ENCODE assay signal across 11 cellular contexts in genomic region chr10:78777466-78778256, GRCh38.
A peak's percentile ranks its signal among the peaks of the same experiment; 100 is the strongest.
DNase-seq lines count a peak whose midpoint lies in the region; ATAC-seq and TF ChIP-seq lines count a peak whose summit lies in the region.
"Had no signal": no experiment of that assay in that cellular context is flagged by ENCODE, and none has a peak within 500 bp of the region (broad histone marks: within the 10 kb centered on the region; RNA-seq: fewer than 3 reads in every experiment).

No MANE protein-coding gene starts in this region.

- H3K4me3 Mint-ChIP-seq in stimulated activated effector memory CD8-positive, alpha-beta T cell treated with anti-CD3 and anti-CD28 coated beads, Interleukin-12 subunit alpha, Interleukin-12 subunit beta, amount 100 ng/mL, for 72 hours, result no peak overlapping the region

- H3K4me1 ChIP-seq in left ventricle myocardium inferior (peaks cover 58% of the 10 kb centered on the region), ovary (ENCODE audit: insufficient read depth) (peaks cover 15% of the 10 kb centered on the region)
- H3K4me1 ChIP-seq: BLaER1 had no signal

- TF ChIP-seq CTCF in left ventricle myocardium inferior (IDR thresholded peaks at IDR 0.05; ENCODE audit: borderline replicate concordance), result no peak
- no peak for TF ChIP-seq CTCF in ovary (IDR thresholded peaks at IDR 0.05)

- no peaks in the 10 kb centered on the region for H3K27me3 ChIP-seq in left ventricle myocardium inferior (ENCODE audit: low read depth)
- no peaks in the 10 kb centered on the region for H3K27me3 ChIP-seq in ovary
- H3K27me3 ChIP-seq: BLaER1 had no signal

- no peaks in the 10 kb centered on the region for H3K4me1 Mint-ChIP-seq in stimulated activated effector memory CD8-positive, alpha-beta T cell treated with anti-CD3 and anti-CD28 coated beads, Interleukin-12 subunit alpha, Interleukin-12 subunit beta, amount 100 ng/mL, for 72 hours

- H3K36me3 Mint-ChIP-seq in stimulated activated effector memory CD8-positive, alpha-beta T cell treated with anti-CD3 and anti-CD28 coated beads, Interleukin-12 subunit alpha, Interleukin-12 subunit beta, amount 100 ng/mL, for 72 hours, result no peaks in the 10 kb centered on the region

- H3K9me3 ChIP-seq in left ventricle myocardium inferior (replicated peaks) (no peaks in the 10 kb centered on the region), ovary (no peaks in the 10 kb centered on the region)
- H3K9me3 ChIP-seq: BLaER1 had no signal

- intact Hi-C loops in left ventricle myocardium inferior (cut with micrococcal nuclease), result no loop called here
- intact Hi-C loops in ovary (cut with DNase I), result no loop called here

- 26 to 31% (median 29%) methylated on average over 9 of the region's 9 CpGs for WGBS in ovary, 3 donors

- H3K36me3 ChIP-seq in left ventricle myocardium inferior, result no peaks in the 10 kb centered on the region
- H3K36me3 ChIP-seq in ovary, result no peaks in the 10 kb centered on the region
- H3K36me3 ChIP-seq: BLaER1 had no signal

- H3K9me3 Mint-ChIP-seq in stimulated activated effector memory CD8-positive, alpha-beta T cell treated with anti-CD3 and anti-CD28 coated beads, Interleukin-12 subunit alpha, Interleukin-12 subunit beta, amount 100 ng/mL, for 72 hours, result no peaks in the 10 kb centered on the region
- H3K9me3 Mint-ChIP-seq: activated T-helper 2 cell treated with anti-CD3 and anti-CD28 coated beads, Interferon-gamma antibody, Interleukin-2, Interleukin-4, amounts not matched to agents 10 μg/mL and 5 μg/mL and 100 μg/mL, durations not matched to agents 14 hours and 24 hours and 36 hours had no signal

- peak overlapping the region; percentile 89 for H3K27ac ChIP-seq in left ventricle myocardium inferior (replicated peaks)
- H3K27ac ChIP-seq in ovary, result peak overlapping the region in 1 of 2 donors; percentile 3
- H3K27ac ChIP-seq: BLaER1, SK-N-MC had no signal

- H3K4me3 ChIP-seq in left ventricle myocardium inferior, result no peak overlapping the region
- H3K4me3 ChIP-seq in ovary, result no peak overlapping the region
- H3K4me3 ChIP-seq: BLaER1, SK-N-MC had no signal

- TF ChIP-seq POLR2A in ovary (IDR thresholded peaks at IDR 0.05), result no peak

- DNase-seq in AG20443 (ENCODE audit: low spot score) (peak; percentile 82), amniotic epithelial cell (ENCODE audit: low read depth) (peak; percentile 26), left ventricle myocardium inferior (peak; percentile 73), ovary (peak; percentile 41 to 72 (median 56)), NCI-H128 (lab: John Stamatoyannopoulos, UW; ENCODE audit: unreplicated experiment) (no peak), NCI-H2107 treated with DMSO at 0.1 percent for 48 hours (lab: John Stamatoyannopoulos, UW; ENCODE audit: unreplicated experiment) (no peak), T-helper 1 cell (no peak)
- DNase-seq in stimulated activated effector memory CD8-positive, alpha-beta T cell treated with anti-CD3 and anti-CD28 coated beads, Interleukin-12 subunit alpha, Interleukin-12 subunit beta, amount 100 ng/mL, for 72 hours (ENCODE audit: low spot score in 2 of 2), result no peak

- no peak for ATAC-seq in stimulated activated effector memory CD8-positive, alpha-beta T cell treated with anti-CD3 and anti-CD28 coated beads, Interleukin-12 subunit alpha, Interleukin-12 subunit beta, amount 100 ng/mL, for 72 hours

- no peak for TF ChIP-seq EP300 in ovary (IDR thresholded peaks at IDR 0.05)

- H3K27ac Mint-ChIP-seq in stimulated activated effector memory CD8-positive, alpha-beta T cell treated with anti-CD3 and anti-CD28 coated beads, Interleukin-12 subunit alpha, Interleukin-12 subunit beta, amount 100 ng/mL, for 72 hours, result no peak overlapping the region
- H3K27ac Mint-ChIP-seq: activated T-helper 2 cell treated with anti-CD3 and anti-CD28 coated beads, Interferon-gamma antibody, Interleukin-2, Interleukin-4, amounts not matched to agents 10 μg/mL and 5 μg/mL and 100 μg/mL, durations not matched to agents 14 hours and 24 hours and 36 hours had no signal

Comparison
In these comparisons a context has a peak if more than half of its experiments do, and no peak if none do; other contexts are left out.
1. DNase-seq: peak in AG20443 (single experiment), amniotic epithelial cell (single experiment), left ventricle myocardium inferior (single experiment) and ovary (5 of 5); none in stimulated activated effector memory CD8-positive, alpha-beta T cell treated with anti-CD3 and anti-CD28 coated beads, Interleukin-12 subunit alpha, Interleukin-12 subunit beta, amount 100 ng/mL, for 72 hours (0 of 2), NCI-H128 (single experiment), NCI-H2107 treated with DMSO at 0.1 percent for 48 hours (single experiment) and T-helper 1 cell (0 of 5).